In the genomic region with DNA sequence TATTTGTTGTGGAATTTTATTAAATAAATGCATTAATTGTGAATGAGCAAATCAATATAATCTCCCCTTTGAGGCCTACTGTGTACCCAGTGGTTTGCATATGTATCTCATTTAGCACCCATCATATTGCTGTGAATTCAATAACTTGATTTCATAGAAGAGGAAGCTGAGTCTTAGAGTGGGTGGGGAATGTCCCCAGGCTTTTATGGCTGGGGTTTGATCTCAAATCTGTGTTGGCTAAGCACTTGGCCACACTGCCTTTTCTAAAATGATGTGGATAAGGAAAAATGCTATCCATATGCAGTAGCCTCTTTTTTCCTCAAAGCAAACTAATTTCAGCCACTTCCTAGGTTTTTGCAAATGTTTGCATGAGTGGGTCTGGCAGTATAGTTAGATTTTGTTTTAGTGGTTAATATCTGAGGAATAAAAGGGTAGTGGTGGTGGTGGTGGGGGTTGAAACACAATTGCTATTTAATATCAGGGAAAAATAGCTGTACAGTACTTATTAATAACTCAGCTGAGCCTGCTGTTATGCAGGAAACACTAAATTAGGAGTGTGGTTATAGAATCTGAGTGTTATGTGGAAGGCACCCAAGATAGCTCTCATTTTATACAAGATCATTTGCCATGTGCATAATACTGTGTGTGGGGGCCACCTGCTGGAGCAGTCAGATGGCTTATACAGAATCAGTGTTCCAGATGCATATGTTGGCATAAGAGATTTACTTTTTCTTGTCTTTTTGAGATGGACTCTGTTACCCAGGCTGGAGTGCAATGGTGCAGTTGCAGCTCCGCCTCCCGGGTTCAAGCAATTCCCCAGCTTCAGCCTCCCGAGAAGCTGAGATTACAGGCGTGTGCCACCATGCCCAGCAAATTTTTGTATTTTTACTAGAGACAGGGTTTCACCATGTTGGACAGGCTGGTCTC, we compare ENCODE assay signal across 8 cellular contexts.
DNase-seq lines count a peak whose midpoint lies in the region; ATAC-seq and TF ChIP-seq lines count a peak whose summit lies in the region.

No MANE protein-coding gene starts in this region.

- H3K23ac ChIP-seq in mesendoderm (ENCODE audit: low read length): no peak overlapping the region

- H3F3A ChIP-seq in Loucy (ENCODE audit: low read depth): no peaks in the 10 kb centered on the region

- no peaks in the 10 kb centered on the region for H3K9me2 ChIP-seq in Loucy (replicated peaks; ENCODE audit: low read depth, low read length)

- TF ChIP-seq CTCF in Loucy (conservative IDR thresholded peaks at IDR 0.05; ENCODE audit: low read length) (peak; percentile 79), choroid plexus epithelial cell (conservative IDR thresholded peaks at IDR 0.05; ENCODE audit: low read depth, low read length) (peak; percentile 85)

- H4K8ac ChIP-seq in mesendoderm (ENCODE audit: low read depth, low read length): no peak overlapping the region

- H3K18ac ChIP-seq in mesendoderm (ENCODE audit: low read length): no peak overlapping the region

- no peak overlapping the region for H2BK5ac ChIP-seq in mesendoderm (ENCODE audit: low read length)

- no peak overlapping the region for H3K56ac ChIP-seq in mesendoderm (ENCODE audit: low read length)

- no peak overlapping the region for H2AFZ ChIP-seq in Loucy (ENCODE audit: low read length)

- H3K4me3 ChIP-seq in Loucy (ENCODE audit: low read length, poor library complexity, severe bottlenecking): peak overlapping the region; percentile 32
- H3K4me3 ChIP-seq in choroid plexus epithelial cell (ENCODE audit: low read depth, low read length): no peak overlapping the region
- H3K4me3 ChIP-seq in mesendoderm (ENCODE audit: low read length): no peak overlapping the region

- H3K4ac ChIP-seq in mesendoderm (ENCODE audit: low read depth, low read length): no peak overlapping the region

- H3K27me3 ChIP-seq in Loucy (ENCODE audit: insufficient read depth, low read length, poor library complexity, severe bottlenecking): no peaks in the 10 kb centered on the region
- H3K27me3 ChIP-seq in mesendoderm (ENCODE audit: insufficient read depth, low read length, poor library complexity): no peaks in the 10 kb centered on the region

- H3K9ac ChIP-seq in Loucy (ENCODE audit: low read depth, low read length, poor library complexity, severe bottlenecking) (no peak overlapping the region), mesendoderm (ENCODE audit: low read length) (no peak overlapping the region)

- no peak overlapping the region for H4K5ac ChIP-seq in mesendoderm (ENCODE audit: low read length)

- no peak overlapping the region for H3K27ac ChIP-seq in mesendoderm (ENCODE audit: low read depth, low read length)

- H3K4me1 ChIP-seq in Loucy (ENCODE audit: insufficient read depth, low read length, poor library complexity, severe bottlenecking): peaks cover 20% of the 10 kb centered on the region
- H3K4me1 ChIP-seq in mesendoderm (ENCODE audit: control insufficient read depth, low read depth, low read length): no peaks in the 10 kb centered on the region

- no peak overlapping the region for H2BK120ac ChIP-seq in mesendoderm (ENCODE audit: low read depth, low read length)

- H2AK5ac ChIP-seq in mesendoderm (ENCODE audit: low read length): no peak overlapping the region

- H4K20me1 ChIP-seq in Loucy (ENCODE audit: insufficient read depth, low read length, poor library complexity, severe bottlenecking): peaks cover 31% of the 10 kb centered on the region

- no peak overlapping the region for H2BK15ac ChIP-seq in mesendoderm (replicated peaks; ENCODE audit: low read depth)

- peaks cover 5% of the 10 kb centered on the region for H3K79me1 ChIP-seq in mesendoderm (ENCODE audit: low read length)

- peaks cover 42% of the 10 kb centered on the region; the same call in 1 of the 2 replicates for H3K36me3 ChIP-seq in Loucy (ENCODE audit: insufficient read depth, low read length)
- H3K36me3 ChIP-seq in mesendoderm (ENCODE audit: control insufficient read depth, insufficient read depth, low read length): no peaks in the 10 kb centered on the region

- H3K79me2 ChIP-seq in Loucy (ENCODE audit: insufficient read depth, low read length): peaks cover 73% of the 10 kb centered on the region
- H3K79me2 ChIP-seq in mesendoderm (ENCODE audit: control insufficient read depth, insufficient read depth, low read length): no peaks in the 10 kb centered on the region

- DNase-seq in D341Med (ENCODE audit: low spot score) (peak; percentile 62), choroid plexus epithelial cell (ENCODE audit: low read depth) (peak; percentile 94), mesendoderm (peak; percentile 39), SKM-1 (lab: John Stamatoyannopoulos, UW; ENCODE audit: unreplicated experiment) (no peak)
- peak; percentile 37 for DNase-seq in activated CD4-positive, CD25-positive, alpha-beta regulatory T cell treated with anti-CD3 and anti-CD28 coated beads, Interleukin-2, amount 50 U/mL, for 16 hours (ENCODE audit: low read depth, low spot score)
- DNase-seq in stimulated activated CD8-positive, alpha-beta memory T cell treated with anti-CD3 and anti-CD28 coated beads, Interleukin-4, amount 100 ng/mL, for 24 hours (ENCODE audit: low read depth): peak; percentile 40

- H3K4me2 ChIP-seq in Loucy (ENCODE audit: low read depth, low read length, poor library complexity, severe bottlenecking): peak overlapping the region; percentile 68
- H3K4me2 ChIP-seq in mesendoderm (ENCODE audit: low read length): no peak overlapping the region

- H3K9me3 ChIP-seq in Loucy (ENCODE audit: insufficient read depth, low read depth, low read length): no peaks in the 10 kb centered on the region

- peak; percentile 50 for ATAC-seq in GM21367 (IDR thresholded peaks at IDR 0.05; ENCODE audit: unreplicated experiment)

- WGBS in mesendoderm (ENCODE audit: extremely low coverage, insufficient coverage, low lambda C conversion rate): no CpG with 5 or more reads among the region's 4 CpGs
